17 cellular contexts compared by ENCODE assay signal in the genomic region with DNA sequence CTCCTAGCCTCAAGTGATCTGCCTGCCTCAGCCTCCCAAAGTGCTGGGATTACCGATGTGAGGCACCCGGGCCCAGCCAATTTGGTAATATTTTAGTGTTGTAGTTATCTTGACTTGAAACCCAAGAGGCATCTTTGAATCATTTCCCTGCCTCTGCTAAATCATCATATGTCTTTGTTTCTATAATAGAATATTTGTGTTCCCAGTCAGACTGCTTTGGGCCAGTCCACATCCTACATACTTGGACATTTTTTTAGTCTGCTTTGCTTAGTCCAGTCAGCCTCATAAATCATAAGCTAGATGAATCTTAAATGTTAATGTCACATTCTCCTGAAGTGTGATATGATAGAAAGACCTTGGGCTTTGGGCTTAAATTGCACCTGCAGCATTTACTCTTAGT. TPM values are rescaled to one million over a fixed set of nuclear protein-coding genes. Genes with fewer than 3 reads are reported as not detected.
A peak's percentile ranks its signal among the peaks of the same experiment; 100 is the strongest.
DNase-seq lines count a peak whose midpoint lies in the region; ATAC-seq, FAIRE-seq and TF ChIP-seq lines count a peak whose summit lies in the region.
"Had no signal": no experiment of that assay in that cellular context is flagged by ENCODE, and none has a peak within 500 bp of the region (broad histone marks: within the 10 kb centered on the region; RNA-seq: fewer than 3 reads in every experiment).

No MANE protein-coding gene starts in this region.

- in situ Hi-C loops in brain microvascular endothelial cell (cut with HindIII; ENCODE audit: low pct_ligation_motif_present, low sequenced_read_pairs), result no loop called here
- in situ Hi-C loops in GM13977 (cut with MboI; ENCODE audit: low pct_unique_long_range_greater_than_20kb, low sequenced_read_pairs, unreplicated experiment), result loop anchor here (25.0 kb wide), 1 partner anchor 1012 kb away; a partner anchor contains a TSS

- peak overlapping the region; percentile 48 for H3K4me2 ChIP-seq in osteoblast (ENCODE audit: insufficient read depth, low read length)
- H3K4me2 ChIP-seq: BLaER1 treated with 17β-estradiol and CSF1 and Interleukin-3, amounts not matched to agents 10 nM and 100 nM had no signal

- POLR2A ChIA-PET in CD4-positive, alpha-beta T cell (lab: Charles Lee), result no interaction called here

- H3K4me3 Mint-ChIP-seq in CD4-positive, alpha-beta T cell, result no peak overlapping the region
- peak overlapping the region; percentile 67 for H3K4me3 Mint-ChIP-seq in HFFc6

- no peaks in the 10 kb centered on the region for H3K36me3 ChIP-seq in brain microvascular endothelial cell (replicated peaks)
- peaks cover 2% of the 10 kb centered on the region for H3K36me3 ChIP-seq in osteoblast (ENCODE audit: insufficient read depth, low read length)
- H3K36me3 ChIP-seq in small intestine (ENCODE audit: control insufficient read depth in 2 of 2, insufficient read depth in 2 of 2, low read length in 2 of 2), result peaks cover 0 to 4% of the 10 kb centered on the region in 2 donors
- H3K36me3 ChIP-seq: gastroesophageal sphincter had no signal

- ATAC-seq in CD4-positive, alpha-beta T cell (ENCODE audit: poor library complexity), result no peak
- ATAC-seq in GM18909 (IDR thresholded peaks at IDR 0.05; ENCODE audit: poor library complexity, unreplicated experiment), result no peak
- ATAC-seq: gastroesophageal sphincter had no signal

- peak overlapping the region; percentile 84 for H3K27ac Mint-ChIP-seq in CD4-positive, alpha-beta T cell
- H3K27ac Mint-ChIP-seq in HFFc6, result peak overlapping the region; percentile 91

- peaks cover 8% of the 10 kb centered on the region for H4K20me1 ChIP-seq in osteoblast (ENCODE audit: insufficient read depth, low read length)

- peaks cover 42% of the 10 kb centered on the region for H3K4me1 ChIP-seq in osteoblast (ENCODE audit: insufficient read depth, low read length)
- H3K4me1 ChIP-seq in small intestine (ENCODE audit: control insufficient read depth in 2 of 2, insufficient read depth in 1 of 2, low read depth in 1 of 2, low read length in 1 of 2), result peaks cover 5% of the 10 kb centered on the region in 2 donors
- H3K4me1 ChIP-seq: parathyroid adenoma had no signal

- H3K27me3 ChIP-seq in CD4-positive, alpha-beta T cell (ENCODE audit: control insufficient read depth, insufficient read depth, low read length), result no peaks in the 10 kb centered on the region
- H3K27me3 ChIP-seq in brain microvascular endothelial cell (replicated peaks) (no peaks in the 10 kb centered on the region), osteoblast (ENCODE audit: insufficient read depth, low read length) (no peaks in the 10 kb centered on the region), small intestine (ENCODE audit: control insufficient read depth in 2 of 2, insufficient read depth in 2 of 2, low read length in 2 of 2) (no peaks in the 10 kb centered on the region)
- H3K27me3 ChIP-seq: BLaER1 treated with 17β-estradiol and CSF1 and Interleukin-3, amounts not matched to agents 10 nM and 100 nM; gastroesophageal sphincter had no signal

- no peak for FAIRE-seq in small intestine (lab: Jason Lieb, UNC)
- FAIRE-seq: G401.6 had no signal

- DNase-seq in CD4-positive, alpha-beta T cell, result no peak
- peak; percentile 78 for DNase-seq in HFFc6
- DNase-seq in brain microvascular endothelial cell, result peak; percentile 39
- peak; percentile 30 for DNase-seq in osteoblast (ENCODE audit: insufficient read length, low spot score, missing footprints)
- DNase-seq in small intestine, result no peak
- no peak for DNase-seq in GM13977 (ENCODE audit: low spot score)
- no peak for DNase-seq in SIG-M5 treated with dmso at 0.1 percent for 504 hours (lab: John Stamatoyannopoulos, UW; ENCODE audit: unreplicated experiment)
- DNase-seq: activated CD4-positive, CD25-positive, alpha-beta regulatory T cell; activated T-cell treated with anti-CD3 and anti-CD28 coated beads, Interleukin-2, amount 50 U/mL, for 1 hour; aorta; islet precursor cell; NCI-H2171 treated with DMSO at 0.1 percent for 48 hours had no signal

- TF ChIP-seq CTCF in CD4-positive, alpha-beta T cell (IDR thresholded peaks at IDR 0.05), result no peak
- TF ChIP-seq CTCF in HFFc6 (IDR thresholded peaks at IDR 0.05), result no peak
- no peak for TF ChIP-seq CTCF in brain microvascular endothelial cell (IDR thresholded peaks at IDR 0.05; ENCODE audit: low read depth, low read length, missing control alignments)
- TF ChIP-seq CTCF in osteoblast (IDR thresholded peaks at IDR 0.05; ENCODE audit: extremely low read depth, low read depth, low read length), result no peak
- no peak for TF ChIP-seq CTCF in GM13977 (IDR thresholded peaks at IDR 0.05; ENCODE audit: extremely low read depth, insufficient read depth, missing control alignments)

- peaks cover 89% of the 10 kb centered on the region for H3K79me2 ChIP-seq in osteoblast (ENCODE audit: insufficient read depth, low read length)

- H2AFZ ChIP-seq in osteoblast (ENCODE audit: low read length), result no peak overlapping the region
- H2AFZ ChIP-seq: parathyroid adenoma had no signal

- CTCF ChIA-PET in CD4-positive, alpha-beta T cell (lab: Charles Lee), result no interaction called here

- H3K27me3 Mint-ChIP-seq in CD4-positive, alpha-beta T cell, result no peaks in the 10 kb centered on the region
- no peaks in the 10 kb centered on the region for H3K27me3 Mint-ChIP-seq in HFFc6 (ENCODE audit: insufficient read depth)

- peaks cover 14% of the 10 kb centered on the region for H3K9me3 ChIP-seq in CD4-positive, alpha-beta T cell (ENCODE audit: control insufficient read depth, low read length)
- H3K9me3 ChIP-seq in osteoblast (ENCODE audit: low read depth, low read length), result no peaks in the 10 kb centered on the region
- H3K9me3 ChIP-seq in small intestine (ENCODE audit: control insufficient read depth, low read depth), result no peaks in the 10 kb centered on the region
- H3K9me3 ChIP-seq: gastroesophageal sphincter had no signal

- intact Hi-C loops in CD4-positive, alpha-beta T cell (cut with DNase I, micrococcal nuclease), result loop anchor here in 1 of 2 experiments (5.0 to 10.0 kb wide), 3 partner anchors 47 to 1213 kb away; a partner anchor contains a TSS

- WGBS in small intestine, 3 donors, result 83 to 95% (median 84%) methylated on average over 2 of the region's 2 CpGs

- H3K9me3 Mint-ChIP-seq in CD4-positive, alpha-beta T cell, result peaks cover 3% of the 10 kb centered on the region
- H3K9me3 Mint-ChIP-seq in HFFc6, result peaks cover 11% of the 10 kb centered on the region; the same call in 1 of the 2 replicates

- H3K4me3 ChIP-seq in brain microvascular endothelial cell (ENCODE audit: low read depth, low read length) (no peak overlapping the region), osteoblast (ENCODE audit: insufficient read depth, low read length) (no peak overlapping the region), small intestine (ENCODE audit: low read depth in 1 of 2, low read length in 2 of 2) (no peak overlapping the region)
- H3K4me3 ChIP-seq: BLaER1 treated with 17β-estradiol and CSF1 and Interleukin-3, amounts not matched to agents 10 nM and 100 nM; gastroesophageal sphincter had no signal

- peaks cover 65% of the 10 kb centered on the region for H3K36me3 Mint-ChIP-seq in CD4-positive, alpha-beta T cell (ENCODE audit: low read depth)
- H3K36me3 Mint-ChIP-seq in HFFc6 (ENCODE audit: low read depth), result peaks cover 69% of the 10 kb centered on the region

- peaks cover 89% of the 10 kb centered on the region for H3K4me1 Mint-ChIP-seq in CD4-positive, alpha-beta T cell (ENCODE audit: low read depth)
- H3K4me1 Mint-ChIP-seq in HFFc6 (ENCODE audit: low read depth), result peaks cover 92% of the 10 kb centered on the region

- H3K27ac ChIP-seq in CD4-positive, alpha-beta T cell (ENCODE audit: low read depth, low read length), result no peak overlapping the region
- peak overlapping the region; percentile 27 for H3K27ac ChIP-seq in brain microvascular endothelial cell
- H3K27ac ChIP-seq in osteoblast (ENCODE audit: low read depth, low read length), result peak overlapping the region; percentile 77
- H3K27ac ChIP-seq in small intestine (ENCODE audit: low read depth in 1 of 2, low read length in 1 of 2), result no peak overlapping the region
- H3K27ac ChIP-seq: BLaER1 treated with 17β-estradiol and CSF1 and Interleukin-3, amounts not matched to agents 10 nM and 100 nM; gastroesophageal sphincter; parathyroid adenoma had no signal

RNA-seq across cellular contexts. Expression of a gene that starts 5.9 kb away (rescaled TPM):
- 10 to 100 TPM; 52.4 to 53.3 TPM for total RNA-seq in CD4-positive, alpha-beta T cell
- 10 to 100 TPM; 37.8 to 46.9 (median 43.2) TPM for total RNA-seq in HFFc6 (2021; fragmentation: NEBNext Ultra II Directional; extraction: Animal tissue kit (Norgen Biotek cat#: 25700))
- 45.6 and 56.0 TPM in 2 replicates for total RNA-seq in osteoblast
- 10 to 100 TPM in 2 of 3 donors, 1 to 10 TPM in 1; 8.4 to 11.4 (median 10.3) TPM for polyA plus RNA-seq in small intestine

RNA-seq across cellular contexts. Expression of a gene that starts 32.7 kb away (rescaled TPM):
- total RNA-seq in CD4-positive, alpha-beta T cell, result under 1 TPM; 0.75 to 0.77 TPM
- total RNA-seq in HFFc6 (2021; fragmentation: NEBNext Ultra II Directional; extraction: Animal tissue kit (Norgen Biotek cat#: 25700)), result 100 to 1,000 TPM in 3 of 6 experiments, 10 to 100 TPM in 3; 84.6 to 138 (median 100) TPM
- total RNA-seq in osteoblast, result 26.8 and 30.0 TPM in 2 replicates
- polyA plus RNA-seq in small intestine, result 1 to 10 TPM in 2 of 3 donors, not detected in 1; 3.0 to 4.7 TPM

Comparison
In these comparisons a context has a peak if more than half of its experiments do, and no peak if none do; other contexts are left out.
1. DNase-seq: peak in HFFc6 (single experiment), brain microvascular endothelial cell (single experiment) and osteoblast (single experiment); none in CD4-positive, alpha-beta T cell (0 of 10), small intestine (single experiment), GM13977 (single experiment) and SIG-M5 treated with dmso at 0.1 percent for 504 hours (single experiment).
2. H3K27ac ChIP-seq: peak in brain microvascular endothelial cell (single experiment) and osteoblast (single experiment); none in CD4-positive, alpha-beta T cell (single experiment) and small intestine (0 of 2).
3. RNA of a gene that starts 32.7 kb away (total RNA-seq): 84.6 to 138 TPM in HFFc6 and 26.8 to 30.0 TPM in osteoblast; 0.75 to 0.77 TPM in CD4-positive, alpha-beta T cell; every median in the first group is over 10 times any median in the second.